29 cellular contexts compared by ENCODE assay signal in genomic region chr7:34124765-34125164, GRCh38.
"Had no signal": no experiment of that assay in that cellular context is flagged by ENCODE, and none has a peak within 500 bp of the region (broad histone marks: within the 10 kb centered on the region; RNA-seq: fewer than 3 reads in every experiment).

No MANE protein-coding gene starts in this region.

- DNase-seq: colonic mucosa; cortex of kidney; dermis blood vessel endothelial cell; dorsolateral prefrontal cortex; effector CD4-positive, alpha-beta T cell; effector CD8-positive, alpha-beta T cell; effector memory CD4-positive, alpha-beta T cell; effector memory CD8-positive, alpha-beta T cell; endodermal cell; erythroblast; esophagus squamous epithelium; foreskin fibroblast; foreskin keratinocyte; foreskin melanocyte; gastrocnemius medialis; glutamatergic neuron; head of caudate nucleus; heart left ventricle; heart right ventricle had no signal

- H3K27ac ChIP-seq: colonic mucosa, coronary artery, dorsolateral prefrontal cortex, epithelial cell of prostate, esophagus muscularis mucosa, esophagus squamous epithelium, foreskin keratinocyte, gastrocnemius medialis, gastroesophageal sphincter, heart left ventricle, heart right ventricle, hepatocyte had no signal

- H3K27me3 ChIP-seq: colonic mucosa, dorsolateral prefrontal cortex, esophagus muscularis mucosa, esophagus squamous epithelium, foreskin keratinocyte, gastrocnemius medialis, gastroesophageal sphincter, heart left ventricle, heart right ventricle, hepatocyte had no signal

- H3K4me2 ChIP-seq: hepatocyte had no signal

- H3K4me1 ChIP-seq: colonic mucosa, esophagus squamous epithelium, gastrocnemius medialis, heart left ventricle, heart right ventricle had no signal

- FAIRE-seq: colon, endometrium, endothelial cell of umbilical vein, frontal cortex had no signal

- H3K36me3 ChIP-seq: colonic mucosa, esophagus muscularis mucosa, esophagus squamous epithelium, gastrocnemius medialis, gastroesophageal sphincter, heart left ventricle, heart right ventricle had no signal

- H3K79me2 ChIP-seq: hepatocyte had no signal

- H3K4me3 ChIP-seq: colonic mucosa, coronary artery, dorsolateral prefrontal cortex, esophagus muscularis mucosa, esophagus squamous epithelium, gastrocnemius medialis, gastroesophageal sphincter, heart left ventricle, heart right ventricle, hepatocyte had no signal

- H2AFZ ChIP-seq: hepatocyte had no signal

- H3K9me3 ChIP-seq: colonic mucosa, gastrocnemius medialis had no signal

- ATAC-seq: effector memory CD8-positive, alpha-beta T cell; esophagus mucosa; foreskin keratinocyte; gastrocnemius medialis; gastroesophageal sphincter; heart left ventricle; heart right ventricle had no signal
